ENCODE assay signal across 13 cellular contexts in the genomic region with DNA sequence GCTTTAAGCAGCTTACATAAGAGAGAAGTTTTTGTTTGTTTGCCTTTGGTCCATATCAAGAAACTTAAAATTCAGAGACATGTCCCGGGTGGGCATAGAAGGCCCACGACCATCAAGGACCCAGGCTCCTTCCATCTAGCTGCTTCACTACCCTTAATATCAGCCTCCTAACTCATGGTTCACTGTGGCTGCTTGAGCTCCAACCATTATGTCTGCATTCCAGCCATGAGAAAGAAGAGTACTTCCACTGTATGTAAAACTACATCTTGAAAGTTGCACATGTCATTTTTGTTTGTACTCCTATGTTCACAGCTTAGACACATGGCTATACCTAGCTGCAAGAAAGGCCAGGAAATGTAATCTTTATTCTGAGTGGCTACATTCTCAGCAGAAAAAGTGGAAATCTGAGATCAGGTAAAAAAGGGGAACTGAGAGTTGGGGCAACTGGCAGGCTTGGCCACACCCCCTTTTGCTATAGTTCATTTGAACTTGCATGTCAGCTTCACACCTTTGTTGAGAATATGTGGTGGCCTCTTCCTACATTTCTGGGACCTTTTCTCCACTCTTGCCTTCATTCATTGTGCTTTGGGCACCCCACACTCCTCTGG.
DNase-seq lines count a peak whose midpoint lies in the region; ATAC-seq and TF ChIP-seq lines count a peak whose summit lies in the region.
"Had no signal": no experiment of that assay in that cellular context is flagged by ENCODE, and none has a peak within 500 bp of the region (broad histone marks: within the 10 kb centered on the region; RNA-seq: fewer than 3 reads in every experiment).

No MANE protein-coding gene starts in this region.

- no peaks in the 10 kb centered on the region for H3K9me3 ChIP-seq in osteoblast (ENCODE audit: low read depth, low read length)

- no peak overlapping the region for H3K4me3 ChIP-seq in osteoblast (ENCODE audit: insufficient read depth, low read length)
- H3K4me3 ChIP-seq: coronary artery, GM23248, hepatocyte had no signal

- TF ChIP-seq CTCF in GM10266 (IDR thresholded peaks at IDR 0.05; ENCODE audit: control insufficient read depth, insufficient read depth, low read depth, missing control alignments) (no peak), osteoblast (IDR thresholded peaks at IDR 0.05; ENCODE audit: extremely low read depth, low read depth, low read length) (no peak)

- no peaks in the 10 kb centered on the region for H3K36me3 ChIP-seq in osteoblast (ENCODE audit: insufficient read depth, low read length)

- H3K27me3 ChIP-seq in osteoblast (ENCODE audit: insufficient read depth, low read length): peaks cover 42% of the 10 kb centered on the region

- DNase-seq in GM10266 (ENCODE audit: extremely low spot score) (peak; percentile 26), NOMO-1 treated with DMSO at 0.1 percent for 48 hours (lab: John Stamatoyannopoulos, UW; ENCODE audit: unreplicated experiment) (peak; percentile 91), RKO (ENCODE audit: low spot score) (no peak), AG08395 (ENCODE audit: low spot score) (no peak), amygdala (lab: John Stamatoyannopoulos, UW) (no peak), osteoblast (ENCODE audit: insufficient read length, low spot score, missing footprints) (no peak)
- DNase-seq: GM23248; NCI-H1417; stimulated activated CD4-positive, alpha-beta T cell treated with anti-CD3 and anti-CD28 coated beads, Interleukin-4, amount 100 ng/mL, for 24 hours had no signal

- H3K27ac ChIP-seq in osteoblast (ENCODE audit: low read depth, low read length): no peak overlapping the region
- H3K27ac ChIP-seq: coronary artery, GM23248, hepatocyte had no signal

- no peaks in the 10 kb centered on the region for H4K20me1 ChIP-seq in osteoblast (ENCODE audit: insufficient read depth, low read length)

- no peaks in the 10 kb centered on the region for H3K79me2 ChIP-seq in osteoblast (ENCODE audit: insufficient read depth, low read length)
- H3K79me2 ChIP-seq: hepatocyte had no signal

- no peaks in the 10 kb centered on the region for H3K4me1 ChIP-seq in osteoblast (ENCODE audit: insufficient read depth, low read length)

- no peak overlapping the region for H3K4me2 ChIP-seq in osteoblast (ENCODE audit: insufficient read depth, low read length)
- H3K4me2 ChIP-seq: hepatocyte had no signal

- H2AFZ ChIP-seq in osteoblast (ENCODE audit: low read length): no peak overlapping the region
- H2AFZ ChIP-seq: GM23248, hepatocyte had no signal

- ATAC-seq in GM19438 (IDR thresholded peaks at IDR 0.05; ENCODE audit: low read depth, unreplicated experiment) (peak; percentile 97), HG03025 (IDR thresholded peaks at IDR 0.05; ENCODE audit: low FRiP score, unreplicated experiment) (peak; percentile 79)

Comparison
In these comparisons a context has a peak if more than half of its experiments do, and no peak if none do; other contexts are left out.
1. DNase-seq: peak in GM10266 (single experiment) and NOMO-1 treated with DMSO at 0.1 percent for 48 hours (single experiment); none in RKO (single experiment), AG08395 (single experiment), amygdala (0 of 56) and osteoblast (single experiment).